Comparison of ENCODE assay signal across 1 cellular context in genomic region chr17:56593741-56594527, GRCh38.
TF ChIP-seq lines count a peak whose summit lies in the region.

No MANE protein-coding gene starts in this region.

TF ChIP-seq in HepG2, 621 proteins besides CTCF, POLR2A, EP300 and RAD21 (continued from another document and continues in another):
- TF ChIP-seq, protein P1, sequence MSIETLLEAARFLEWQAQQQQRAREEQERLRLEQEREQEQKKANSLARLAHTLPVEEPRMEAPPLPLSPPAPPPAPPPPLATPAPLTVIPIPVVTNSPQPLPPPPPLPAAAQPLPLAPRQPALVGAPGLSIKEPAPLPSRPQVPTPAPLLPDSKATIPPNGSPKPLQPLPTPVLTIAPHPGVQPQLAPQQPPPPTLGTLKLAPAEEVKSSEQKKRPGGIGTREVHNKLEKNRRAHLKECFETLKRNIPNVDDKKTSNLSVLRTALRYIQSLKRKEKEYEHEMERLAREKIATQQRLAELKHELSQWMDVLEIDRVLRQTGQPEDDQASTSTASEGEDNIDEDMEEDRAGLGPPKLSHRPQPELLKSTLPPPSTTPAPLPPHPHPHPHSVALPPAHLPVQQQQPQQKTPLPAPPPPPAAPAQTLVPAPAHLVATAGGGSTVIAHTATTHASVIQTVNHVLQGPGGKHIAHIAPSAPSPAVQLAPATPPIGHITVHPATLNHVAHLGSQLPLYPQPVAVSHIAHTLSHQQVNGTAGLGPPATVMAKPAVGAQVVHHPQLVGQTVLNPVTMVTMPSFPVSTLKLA (IDR thresholded peaks at IDR 0.05): no peak
- TF ChIP-seq PTBP1 (IDR thresholded peaks at IDR 0.05; ENCODE audit: low read depth, low read length, poor library complexity, severe bottlenecking) (no peak), RFX5 (IDR thresholded peaks at IDR 0.05; ENCODE audit: low read depth, low read length) (no peak), ZNF224 (CRISPR knock-in tag; IDR thresholded peaks at IDR 0.05) (no peak), ZNF460 (CRISPR knock-in tag; IDR thresholded peaks at IDR 0.05; ENCODE audit: borderline replicate concordance) (no peak), ATF1 (CRISPR knock-in tag; IDR thresholded peaks at IDR 0.05) (no peak), IRF9 (CRISPR knock-in tag; IDR thresholded peaks at IDR 0.05; ENCODE audit: borderline replicate concordance) (peak; percentile 22; the same call in 1 of the 2 replicates), NFKBIZ (CRISPR knock-in tag; IDR thresholded peaks at IDR 0.05) (no peak), ELK4 (CRISPR knock-in tag; IDR thresholded peaks at IDR 0.05; ENCODE audit: borderline replicate concordance) (no peak), HNRNPLL (IDR thresholded peaks at IDR 0.05; ENCODE audit: low read depth, low read length, poor library complexity, severe bottlenecking) (peak; percentile 85), MXD3 (CRISPR knock-in tag; IDR thresholded peaks at IDR 0.05) (peak; percentile 16; the same call in 1 of the 2 replicates), SPEN (CRISPR knock-in tag; IDR thresholded peaks at IDR 0.05; ENCODE audit: low read depth) (no peak), ZBTB3 (CRISPR knock-in tag; IDR thresholded peaks at IDR 0.05; ENCODE audit: borderline replicate concordance, low read depth) (no peak), ATRX (CRISPR knock-in tag; IDR thresholded peaks at IDR 0.05; ENCODE audit: borderline replicate concordance) (no peak), CREB1 (IDR thresholded peaks at IDR 0.05) (no peak), CREB1 (CRISPR knock-in tag; IDR thresholded peaks at IDR 0.05) (no peak), EZH2 (conservative IDR thresholded peaks at IDR 0.05; ENCODE audit: low read depth, low read length) (peak; percentile 56; the same call in 1 of the 2 replicates), ZUFSP (CRISPR knock-in tag; IDR thresholded peaks at IDR 0.05; ENCODE audit: borderline replicate concordance) (no peak), MATR3 (CRISPR knock-in tag; IDR thresholded peaks at IDR 0.05) (no peak), PRPF4 (IDR thresholded peaks at IDR 0.05; ENCODE audit: low read depth, low read length, poor library complexity, severe bottlenecking) (no peak), SIX1 (CRISPR knock-in tag; IDR thresholded peaks at IDR 0.05; ENCODE audit: borderline replicate concordance) (no peak), U2AF2 (IDR thresholded peaks at IDR 0.05; ENCODE audit: low read depth, low read length) (no peak), ZNF317 (CRISPR knock-in tag; IDR thresholded peaks at IDR 0.05) (no peak), ATF2 (CRISPR knock-in tag; IDR thresholded peaks at IDR 0.05) (no peak), BRF2 (CRISPR knock-in tag; IDR thresholded peaks at IDR 0.05) (no peak), YEATS4 (CRISPR knock-in tag; IDR thresholded peaks at IDR 0.05; ENCODE audit: borderline replicate concordance) (0 out of 2 replicates have a peak, but pooled peaks have one; percentile 40), ASH2L (IDR thresholded peaks at IDR 0.05; ENCODE audit: insufficient read length, low read depth, low read length) (no peak), ATM (IDR thresholded peaks at IDR 0.05; ENCODE audit: borderline replicate concordance) (no peak), LBX2 (CRISPR knock-in tag; IDR thresholded peaks at IDR 0.05; ENCODE audit: borderline replicate concordance) (no peak), MAFK (conservative IDR thresholded peaks at IDR 0.05 in 1 of 2, IDR thresholded peaks at IDR 0.05 in 1 of 2; ENCODE audit: low read length in 2 of 2) (no peak), PCBP1 (IDR thresholded peaks at IDR 0.05; ENCODE audit: borderline replicate concordance, low read depth, low read length) (no peak), TFDP1 (CRISPR knock-in tag; IDR thresholded peaks at IDR 0.05; ENCODE audit: borderline replicate concordance) (peak; percentile 24; the same call in 1 of the 2 replicates), NCOA2 (CRISPR knock-in tag; IDR thresholded peaks at IDR 0.05) (no peak), MAFF (IDR thresholded peaks at IDR 0.05; ENCODE audit: low read depth, low read length) (no peak), ZNF549 (CRISPR knock-in tag; IDR thresholded peaks at IDR 0.05) (no peak), ZNF790 (CRISPR knock-in tag; IDR thresholded peaks at IDR 0.05; ENCODE audit: borderline replicate concordance) (no peak), ZFX (CRISPR knock-in tag; IDR thresholded peaks at IDR 0.05; ENCODE audit: low read depth) (no peak; the same call in 1 of the 2 replicates), ZNF556 (CRISPR knock-in tag; IDR thresholded peaks at IDR 0.05; ENCODE audit: borderline replicate concordance) (0 out of 2 replicates have a peak, but pooled peaks have one; percentile 36), PHF21A (CRISPR knock-in tag; IDR thresholded peaks at IDR 0.05) (0 out of 2 replicates have a peak, but pooled peaks have one; percentile 28), HMG20B (CRISPR knock-in tag; conservative IDR thresholded peaks at IDR 0.05) (no peak), ZSCAN21 (CRISPR knock-in tag; IDR thresholded peaks at IDR 0.05; ENCODE audit: borderline replicate concordance) (peak; percentile 48; the same call in 1 of the 2 replicates), ELF4 (CRISPR knock-in tag; IDR thresholded peaks at IDR 0.05; ENCODE audit: borderline replicate concordance) (no peak), HOXA7 (CRISPR knock-in tag; IDR thresholded peaks at IDR 0.05) (no peak)
- TF ChIP-seq, protein P2, sequence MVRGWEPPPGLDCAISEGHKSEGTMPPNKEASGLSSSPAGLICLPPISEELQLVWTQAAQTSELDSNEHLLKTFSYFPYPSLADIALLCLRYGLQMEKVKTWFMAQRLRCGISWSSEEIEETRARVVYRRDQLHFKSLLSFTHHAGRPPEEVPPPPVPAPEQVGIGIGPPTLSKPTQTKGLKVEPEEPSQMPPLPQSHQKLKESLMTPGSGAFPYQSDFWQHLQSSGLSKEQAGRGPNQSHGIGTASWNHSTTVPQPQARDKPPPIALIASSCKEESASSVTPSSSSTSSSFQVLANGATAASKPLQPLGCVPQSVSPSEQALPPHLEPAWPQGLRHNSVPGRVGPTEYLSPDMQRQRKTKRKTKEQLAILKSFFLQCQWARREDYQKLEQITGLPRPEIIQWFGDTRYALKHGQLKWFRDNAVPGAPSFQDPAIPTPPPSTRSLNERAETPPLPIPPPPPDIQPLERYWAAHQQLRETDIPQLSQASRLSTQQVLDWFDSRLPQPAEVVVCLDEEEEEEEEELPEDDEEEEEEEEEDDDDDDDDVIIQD (CRISPR knock-in tag; IDR thresholded peaks at IDR 0.05; ENCODE audit: low read depth): no peak
- TF ChIP-seq, protein P3, sequence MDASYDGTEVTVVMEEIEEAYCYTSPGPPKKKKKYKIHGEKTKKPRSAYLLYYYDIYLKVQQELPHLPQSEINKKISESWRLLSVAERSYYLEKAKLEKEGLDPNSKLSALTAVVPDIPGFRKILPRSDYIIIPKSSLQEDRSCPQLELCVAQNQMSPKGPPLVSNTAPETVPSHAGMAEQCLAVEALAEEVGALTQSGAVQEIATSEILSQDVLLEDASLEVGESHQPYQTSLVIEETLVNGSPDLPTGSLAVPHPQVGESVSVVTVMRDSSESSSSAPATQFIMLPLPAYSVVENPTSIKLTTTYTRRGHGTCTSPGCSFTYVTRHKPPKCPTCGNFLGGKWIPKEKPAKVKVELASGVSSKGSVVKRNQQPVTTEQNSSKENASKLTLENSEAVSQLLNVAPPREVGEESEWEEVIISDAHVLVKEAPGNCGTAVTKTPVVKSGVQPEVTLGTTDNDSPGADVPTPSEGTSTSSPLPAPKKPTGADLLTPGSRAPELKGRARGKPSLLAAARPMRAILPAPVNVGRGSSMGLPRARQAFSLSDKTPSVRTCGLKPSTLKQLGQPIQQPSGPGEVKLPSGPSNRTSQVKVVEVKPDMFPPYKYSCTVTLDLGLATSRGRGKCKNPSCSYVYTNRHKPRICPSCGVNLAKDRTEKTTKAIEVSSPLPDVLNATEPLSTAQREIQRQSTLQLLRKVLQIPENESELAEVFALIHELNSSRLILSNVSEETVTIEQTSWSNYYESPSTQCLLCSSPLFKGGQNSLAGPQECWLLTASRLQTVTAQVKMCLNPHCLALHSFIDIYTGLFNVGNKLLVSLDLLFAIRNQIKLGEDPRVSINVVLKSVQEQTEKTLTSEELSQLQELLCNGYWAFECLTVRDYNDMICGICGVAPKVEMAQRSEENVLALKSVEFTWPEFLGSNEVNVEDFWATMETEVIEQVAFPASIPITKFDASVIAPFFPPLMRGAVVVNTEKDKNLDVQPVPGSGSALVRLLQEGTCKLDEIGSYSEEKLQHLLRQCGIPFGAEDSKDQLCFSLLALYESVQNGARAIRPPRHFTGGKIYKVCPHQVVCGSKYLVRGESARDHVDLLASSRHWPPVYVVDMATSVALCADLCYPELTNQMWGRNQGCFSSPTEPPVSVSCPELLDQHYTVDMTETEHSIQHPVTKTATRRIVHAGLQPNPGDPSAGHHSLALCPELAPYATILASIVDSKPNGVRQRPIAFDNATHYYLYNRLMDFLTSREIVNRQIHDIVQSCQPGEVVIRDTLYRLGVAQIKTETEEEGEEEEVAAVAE (CRISPR knock-in tag; IDR thresholded peaks at IDR 0.05; ENCODE audit: borderline replicate concordance): no peak
- TF ChIP-seq, protein P4, sequence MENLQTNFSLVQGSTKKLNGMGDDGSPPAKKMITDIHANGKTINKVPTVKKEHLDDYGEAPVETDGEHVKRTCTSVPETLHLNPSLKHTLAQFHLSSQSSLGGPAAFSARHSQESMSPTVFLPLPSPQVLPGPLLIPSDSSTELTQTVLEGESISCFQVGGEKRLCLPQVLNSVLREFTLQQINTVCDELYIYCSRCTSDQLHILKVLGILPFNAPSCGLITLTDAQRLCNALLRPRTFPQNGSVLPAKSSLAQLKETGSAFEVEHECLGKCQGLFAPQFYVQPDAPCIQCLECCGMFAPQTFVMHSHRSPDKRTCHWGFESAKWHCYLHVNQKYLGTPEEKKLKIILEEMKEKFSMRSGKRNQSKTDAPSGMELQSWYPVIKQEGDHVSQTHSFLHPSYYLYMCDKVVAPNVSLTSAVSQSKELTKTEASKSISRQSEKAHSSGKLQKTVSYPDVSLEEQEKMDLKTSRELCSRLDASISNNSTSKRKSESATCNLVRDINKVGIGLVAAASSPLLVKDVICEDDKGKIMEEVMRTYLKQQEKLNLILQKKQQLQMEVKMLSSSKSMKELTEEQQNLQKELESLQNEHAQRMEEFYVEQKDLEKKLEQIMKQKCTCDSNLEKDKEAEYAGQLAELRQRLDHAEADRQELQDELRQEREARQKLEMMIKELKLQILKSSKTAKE (CRISPR knock-in tag; IDR thresholded peaks at IDR 0.05; ENCODE audit: borderline replicate concordance): no peak
